ENCODE assay signal across 11 cellular contexts in genomic region chr1:156153362-156153761, GRCh38. TPM values are rescaled to one million over a fixed set of nuclear protein-coding genes. Genes with fewer than 3 reads are reported as not detected.
DNase-seq lines count a peak whose midpoint lies in the region; ATAC-seq and TF ChIP-seq lines count a peak whose summit lies in the region.
"Had no signal": no experiment of that assay in that cellular context is flagged by ENCODE, and none has a peak within 500 bp of the region (broad histone marks: within the 10 kb centered on the region; RNA-seq: fewer than 3 reads in every experiment).

TSS of gene SEMA4A (plus strand) at chr1:156153585. CDS start at chr1:156154579, 994 bp downstream.

- H4K20me1 ChIP-seq in MM.1S (ENCODE audit: insufficient read depth, low read length): no peaks in the 10 kb centered on the region

- H3K4me3 ChIP-seq in MM.1S (ENCODE audit: low read length) (peak within 1 kb of the TSS; percentile 86), neuronal stem cell (ENCODE audit: low read length in 2 of 2) (no peak within 1 kb of the TSS), left ventricle myocardium inferior (no peak within 1 kb of the TSS), heart right ventricle (peak within 1 kb of the TSS in 2 of 10 donors; percentile 7 to 52)

- H3K27me3 ChIP-seq in MM.1S (replicated peaks; ENCODE audit: insufficient read depth, low read length) (no peaks in the 10 kb centered on the region), neuronal stem cell (ENCODE audit: control insufficient read depth in 3 of 3, insufficient read depth in 3 of 3, low read depth in 1 of 3, low read length in 3 of 3) (no peaks in the 10 kb centered on the region), left ventricle myocardium inferior (ENCODE audit: low read depth) (peaks cover 39% of the 10 kb centered on the region), heart right ventricle (peaks cover 0 to 25% (median 20%) of the 10 kb centered on the region in 7 donors)

- H3K27me3 Mint-ChIP-seq in Calu3 (ENCODE audit: unreplicated experiment): peaks cover 43% of the 10 kb centered on the region
- H3K27me3 Mint-ChIP-seq in effector memory CD8-positive, alpha-beta T cell: peaks cover 0 to 15% of the 10 kb centered on the region in 2 donors

- no peak within 1 kb of the TSS for H3K27ac Mint-ChIP-seq in Calu3 (ENCODE audit: unreplicated experiment)
- peak within 1 kb of the TSS; percentile 93 to 97 for H3K27ac Mint-ChIP-seq in effector memory CD8-positive, alpha-beta T cell

- no peak within 1 kb of the TSS for H4K91ac ChIP-seq in neuronal stem cell (ENCODE audit: low read depth, low read length, poor library complexity)

- H2BK12ac ChIP-seq in neuronal stem cell (ENCODE audit: low read length): no peak within 1 kb of the TSS

- H3K9me2 ChIP-seq in MM.1S (replicated peaks; ENCODE audit: insufficient read depth, low read length): no peaks in the 10 kb centered on the region

- H3K36me3 ChIP-seq in MM.1S (replicated peaks; ENCODE audit: insufficient read depth, low read length) (peaks cover under 1% of the 10 kb centered on the region; the same call in 1 of the 2 replicates), neuronal stem cell (replicated peaks in 1 of 2; ENCODE audit: control insufficient read depth in 2 of 2, insufficient read depth in 2 of 2, low read length in 2 of 2) (no peaks in the 10 kb centered on the region), left ventricle myocardium inferior (no peaks in the 10 kb centered on the region), heart right ventricle (peaks cover 0 to 7% (median 0%) of the 10 kb centered on the region in 9 donors)

- peak within 1 kb of the TSS; percentile 57 for H2AK5ac ChIP-seq in neuronal stem cell (ENCODE audit: low read depth, low read length)

- CTCF ChIA-PET in Calu3 (lab: Charles Lee): interaction anchor here (0.6 to 1.3 kb wide), 4 partner anchors 11 to 72 kb away, joined by 3 to 5 read pairs (median 4); no protein-coding TSS in a partner anchor

- H2BK120ac ChIP-seq in neuronal stem cell (ENCODE audit: low read depth, low read length): peak within 1 kb of the TSS; percentile 20

- peaks cover 71% of the 10 kb centered on the region for H3K79me2 ChIP-seq in MM.1S (ENCODE audit: low read length)

- no peaks in the 10 kb centered on the region for H3K9me3 Mint-ChIP-seq in Calu3 (ENCODE audit: low read depth, unreplicated experiment)
- no peaks in the 10 kb centered on the region for H3K9me3 Mint-ChIP-seq in effector memory CD8-positive, alpha-beta T cell

- DNase-seq in Calu3 (peak; percentile 73), MM.1S (no peak), neuronal stem cell (ENCODE audit: low spot score) (no peak), left ventricle myocardium inferior (no peak), heart right ventricle (no peak), GOT3 (lab: John Stamatoyannopoulos, UW) (no peak)
- DNase-seq in effector memory CD8-positive, alpha-beta T cell: no peak
- DNase-seq: activated CD4-positive, alpha-beta T cell treated with anti-CD3 and anti-CD28 coated beads for 48 hours; EL; NCI-H69 had no signal

- H3K4me1 Mint-ChIP-seq in Calu3 (ENCODE audit: low read depth, unreplicated experiment): peaks cover 12% of the 10 kb centered on the region
- peaks cover 39 to 44% of the 10 kb centered on the region in 2 donors for H3K4me1 Mint-ChIP-seq in effector memory CD8-positive, alpha-beta T cell (ENCODE audit: low read depth in 2 of 2)

- no peaks in the 10 kb centered on the region for H3K9me3 ChIP-seq in MM.1S (replicated peaks; ENCODE audit: insufficient read depth, low read length)
- H3K9me3 ChIP-seq in neuronal stem cell (replicated peaks in 1 of 2; ENCODE audit: control insufficient read depth in 2 of 2, insufficient read depth in 1 of 2, low read depth in 1 of 2, low read length in 2 of 2): no peaks in the 10 kb centered on the region
- H3K9me3 ChIP-seq in left ventricle myocardium inferior (replicated peaks): no peaks in the 10 kb centered on the region
- no peaks in the 10 kb centered on the region for H3K9me3 ChIP-seq in heart right ventricle

- H3K4me2 ChIP-seq in MM.1S (ENCODE audit: low read depth, low read length): peak within 1 kb of the TSS; percentile 99
- no peak within 1 kb of the TSS for H3K4me2 ChIP-seq in neuronal stem cell (ENCODE audit: insufficient read depth, low read length, poor library complexity, severe bottlenecking)

- H3K23ac ChIP-seq in neuronal stem cell (ENCODE audit: low read depth, low read length, poor library complexity): no peak within 1 kb of the TSS

- peak within 1 kb of the TSS; percentile 40 for H3K14ac ChIP-seq in neuronal stem cell (ENCODE audit: low read length)

- WGBS in neuronal stem cell (ENCODE audit: extremely low coverage in 2 of 2, insufficient read length in 2 of 2, insufficient replicate concordance in 1 of 2), 2 donors: no CpG with 5 or more reads among the region's 10 CpGs
- 87 to 90% methylated on average over 10 of the region's 10 CpGs for WGBS in heart right ventricle, 2 donors

- intact Hi-C loops in Calu3 (cut with micrococcal nuclease; ENCODE audit: unreplicated experiment) (no loop called here), left ventricle myocardium inferior (cut with micrococcal nuclease) (loop anchor here (10.0 kb wide), 1 partner anchor 51 kb away; no protein-coding TSS in a partner anchor), heart right ventricle (cut with DNase I) (loop anchor here in 1 of 10 donors (5.0 kb wide), 1 partner anchor 54 kb away; no protein-coding TSS in a partner anchor)

- H3F3A ChIP-seq in MM.1S (ENCODE audit: insufficient read depth, low read length): peaks cover 91% of the 10 kb centered on the region

- H3K4me1 ChIP-seq in MM.1S (ENCODE audit: low read length) (peaks cover 58% of the 10 kb centered on the region), neuronal stem cell (ENCODE audit: control insufficient read depth in 2 of 2, insufficient read depth in 1 of 2, low read depth in 1 of 2, low read length in 2 of 2) (peaks cover 18 to 21% of the 10 kb centered on the region in 2 donors), left ventricle myocardium inferior (no peaks in the 10 kb centered on the region), heart right ventricle (peaks cover 0 to 65% (median 0%) of the 10 kb centered on the region in 9 donors)

- H4K8ac ChIP-seq in neuronal stem cell (ENCODE audit: low read depth, low read length): no peak within 1 kb of the TSS

- H3K36me3 Mint-ChIP-seq in Calu3 (ENCODE audit: insufficient read depth, unreplicated experiment): peaks cover 5% of the 10 kb centered on the region
- peaks cover 33% of the 10 kb centered on the region for H3K36me3 Mint-ChIP-seq in effector memory CD8-positive, alpha-beta T cell (ENCODE audit: insufficient read depth)

- ATAC-seq in effector memory CD8-positive, alpha-beta T cell (replicated peaks): no peak
- ATAC-seq in heart right ventricle (no peak), HG02763 (IDR thresholded peaks at IDR 0.05; ENCODE audit: unreplicated experiment) (no peak)

- no peak within 1 kb of the TSS for H3K4ac ChIP-seq in neuronal stem cell (ENCODE audit: low read length)

- H2AFZ ChIP-seq in MM.1S (ENCODE audit: low read length): no peak within 1 kb of the TSS
- H2AFZ ChIP-seq in neuronal stem cell (ENCODE audit: low read length): no peak within 1 kb of the TSS

- no peak within 1 kb of the TSS for H2BK5ac ChIP-seq in neuronal stem cell (ENCODE audit: low read length)

- no peak for TF ChIP-seq CTCF in Calu3 (IDR thresholded peaks at IDR 0.05; ENCODE audit: unreplicated experiment)
- no peak for TF ChIP-seq CTCF in MM.1S (IDR thresholded peaks at IDR 0.05; ENCODE audit: low read length)
- no peak for TF ChIP-seq CTCF in left ventricle myocardium inferior (IDR thresholded peaks at IDR 0.05; ENCODE audit: borderline replicate concordance)
- TF ChIP-seq CTCF in heart right ventricle (IDR thresholded peaks at IDR 0.05): no peak

- H3K27ac ChIP-seq in MM.1S (ENCODE audit: low read length): peak within 1 kb of the TSS; percentile 91
- H3K27ac ChIP-seq in neuronal stem cell (replicated peaks; ENCODE audit: low read length): no peak within 1 kb of the TSS
- H3K27ac ChIP-seq in left ventricle myocardium inferior (replicated peaks): no peak within 1 kb of the TSS
- peak within 1 kb of the TSS in 2 of 10 donors; percentile 40 to 88 for H3K27ac ChIP-seq in heart right ventricle

- H3K9ac ChIP-seq in MM.1S (ENCODE audit: low read length) (peak within 1 kb of the TSS; percentile 90), neuronal stem cell (ENCODE audit: low read depth, low read length, poor library complexity) (no peak within 1 kb of the TSS)

- H3K4me3 Mint-ChIP-seq in Calu3 (ENCODE audit: low read depth, unreplicated experiment): no peak within 1 kb of the TSS
- H3K4me3 Mint-ChIP-seq in effector memory CD8-positive, alpha-beta T cell: peak within 1 kb of the TSS; percentile 89 to 95

- BruUV-seq in Calu3 (replicated peaks; lab: Mats Ljungman, UMichigan): no TSS peak

- H2BK15ac ChIP-seq in neuronal stem cell (ENCODE audit: low read length): no peak within 1 kb of the TSS

- no peaks in the 10 kb centered on the region for H3K79me1 ChIP-seq in neuronal stem cell (ENCODE audit: low read depth, low read length)

- H3K18ac ChIP-seq in neuronal stem cell (ENCODE audit: low read length): no peak within 1 kb of the TSS

RNA-seq across cellular contexts. Expression of gene SEMA4A, which starts in this region (rescaled TPM):
- total RNA-seq in Calu3 (2022) (6.9 and 7.2 TPM in 2 replicates), left ventricle myocardium inferior (1.0 TPM), heart right ventricle (1 to 10 TPM in 9 of 10 donors, under 1 TPM in 1; 0.98 to 6.8 (median 1.8) TPM)
- 4.4 TPM for polyA plus RNA-seq in neuronal stem cell (2013, experiment 1 of 2)
- polyA plus RNA-seq in neuronal stem cell (2013, experiment 2 of 2): 4.5 TPM
- polyA plus RNA-seq in heart right ventricle: 1 to 10 TPM; 1.1 to 2.0 TPM
